8 cellular contexts compared by ENCODE assay signal in the genomic region with DNA sequence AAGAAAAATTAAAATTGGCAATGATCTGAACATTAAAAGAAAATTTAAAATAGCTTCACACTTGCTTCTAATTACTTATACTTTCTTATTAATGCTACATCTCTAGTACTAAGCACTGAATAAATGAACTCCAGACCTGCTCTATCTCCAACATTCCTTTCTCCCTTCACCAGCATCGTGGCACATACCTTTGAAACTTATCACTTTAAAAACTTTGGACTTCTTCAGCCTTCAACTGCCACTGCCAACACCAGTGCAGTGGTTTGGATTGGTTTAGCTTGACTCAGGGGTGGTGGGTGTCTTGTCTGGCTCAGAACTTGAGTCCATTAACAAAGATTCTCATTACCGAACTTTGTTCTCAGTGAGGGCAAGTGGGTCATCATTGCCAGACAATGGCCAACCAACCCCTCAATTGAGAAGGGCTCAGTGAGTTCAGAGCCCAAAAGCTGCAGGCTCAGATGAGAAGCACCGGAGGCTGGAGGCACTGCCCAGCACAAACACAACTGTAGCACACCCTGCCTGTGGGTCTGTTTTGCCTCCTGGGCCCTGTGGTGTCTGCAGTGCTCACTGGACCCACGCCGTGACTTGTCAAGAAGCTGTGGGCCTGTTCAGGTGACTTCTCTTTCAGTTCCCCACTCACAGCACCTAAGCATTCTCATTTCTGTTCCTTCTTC. TPM values are rescaled to one million over a fixed set of nuclear protein-coding genes. Genes with fewer than 3 reads are reported as not detected.
A peak's percentile ranks its signal among the peaks of the same experiment; 100 is the strongest.
DNase-seq lines count a peak whose midpoint lies in the region; ATAC-seq and TF ChIP-seq lines count a peak whose summit lies in the region.
"Not testable (repeated sequence)": the region's sequence is repeated elsewhere in the genome, so short reads cannot be mapped to it uniquely, and the experiment has no call there.

No MANE protein-coding gene starts in this region.

- H3K4me2 ChIP-seq in PC-3 (ENCODE audit: low read length): not testable (repeated sequence)

- H4K20me1 ChIP-seq in PC-3 (ENCODE audit: low read length): not testable (repeated sequence)

- not testable (repeated sequence) for H3F3A ChIP-seq in PC-3 (ENCODE audit: low read length, unreplicated experiment)

- DNase-seq in AG20443 (ENCODE audit: low spot score) (peak; percentile 39), GM04503 (ENCODE audit: low read depth) (peak; percentile 18), amniotic epithelial cell (ENCODE audit: low read depth) (peak; percentile 27)
- not testable (repeated sequence) for DNase-seq in PC-3; activated CD4-positive, alpha-beta T cell treated with anti-CD3 and anti-CD28 coated beads for 36 hours; effector memory CD8-positive, alpha-beta T cell; left colon; progenitor cell of endocrine pancreas (ENCODE audit: low spot score, unreplicated experiment)

- CTCF ChIA-PET in PC-3 (lab: Charles Lee): interaction anchor here (0.7 kb wide), 1 partner anchor 9 kb away, joined by 3 read pairs; no protein-coding TSS in a partner anchor
- CTCF ChIA-PET in activated CD4-positive, alpha-beta T cell treated with anti-CD3 and anti-CD28 coated beads for 36 hours (lab: Charles Lee): interaction anchor here (1.3 to 1.6 kb wide), 2 partner anchors 18 to 20 kb away, joined by 3 to 4 read pairs; no protein-coding TSS in a partner anchor

- H3K79me2 ChIP-seq in PC-3 (ENCODE audit: low read length): not testable (repeated sequence)

- not testable (repeated sequence) for H2AFZ ChIP-seq in PC-3 (ENCODE audit: low read length)

- not testable (repeated sequence) for H3K9me3 ChIP-seq in PC-3 (ENCODE audit: low read length)

- not testable (repeated sequence) for H3K9ac ChIP-seq in PC-3 (ENCODE audit: low read length)

- peak overlapping the region; percentile 5 for H3K27ac Mint-ChIP-seq in activated CD4-positive, alpha-beta T cell treated with anti-CD3 and anti-CD28 coated beads for 36 hours
- H3K27ac Mint-ChIP-seq in effector memory CD8-positive, alpha-beta T cell: peak overlapping the region; percentile 71 to 85
- H3K27ac Mint-ChIP-seq in progenitor cell of endocrine pancreas: peak overlapping the region; percentile 71

- not testable (repeated sequence) for ATAC-seq in PC-3; activated CD4-positive, alpha-beta T cell treated with anti-CD3 and anti-CD28 coated beads for 36 hours; effector memory CD8-positive, alpha-beta T cell (replicated peaks)
- ATAC-seq in left colon: peak; percentile 6

- H3K27me3 Mint-ChIP-seq in activated CD4-positive, alpha-beta T cell treated with anti-CD3 and anti-CD28 coated beads for 36 hours; effector memory CD8-positive, alpha-beta T cell; progenitor cell of endocrine pancreas: not testable (repeated sequence)

- H3K4me1 ChIP-seq in PC-3 (ENCODE audit: insufficient read depth, low read length): not testable (repeated sequence)

- intact Hi-C loops in PC-3 (cut with micrococcal nuclease); activated CD4-positive, alpha-beta T cell treated with anti-CD3 and anti-CD28 coated beads for 36 hours (cut with DNase I, micrococcal nuclease); left colon (cut with DNase I, micrococcal nuclease): not testable (repeated sequence)

- H3K4me3 Mint-ChIP-seq in activated CD4-positive, alpha-beta T cell treated with anti-CD3 and anti-CD28 coated beads for 36 hours; effector memory CD8-positive, alpha-beta T cell; progenitor cell of endocrine pancreas (ENCODE audit: low read depth): not testable (repeated sequence)

- H3K36me3 ChIP-seq in PC-3 (ENCODE audit: low read depth, low read length): peaks cover 76% of the 10 kb centered on the region

- peaks cover 20% of the 10 kb centered on the region for H3K4me1 Mint-ChIP-seq in activated CD4-positive, alpha-beta T cell treated with anti-CD3 and anti-CD28 coated beads for 36 hours
- peaks cover 8 to 12% of the 10 kb centered on the region in 2 donors for H3K4me1 Mint-ChIP-seq in effector memory CD8-positive, alpha-beta T cell (ENCODE audit: low read depth in 2 of 2)
- peaks cover 14% of the 10 kb centered on the region for H3K4me1 Mint-ChIP-seq in progenitor cell of endocrine pancreas (ENCODE audit: low read depth)

- H3K27ac ChIP-seq in PC-3 (ENCODE audit: low read length): not testable (repeated sequence)

- POLR2A ChIA-PET in PC-3 (lab: Charles Lee; ENCODE audit: unreplicated experiment): not testable (repeated sequence)
- POLR2A ChIA-PET in activated CD4-positive, alpha-beta T cell treated with anti-CD3 and anti-CD28 coated beads for 36 hours (lab: Charles Lee): interaction anchor here (0.7 kb wide), 2 partner anchors 106 to 272 kb away, joined by 3 read pairs; no protein-coding TSS in a partner anchor

- peaks cover 62% of the 10 kb centered on the region for H3K36me3 Mint-ChIP-seq in activated CD4-positive, alpha-beta T cell treated with anti-CD3 and anti-CD28 coated beads for 36 hours (ENCODE audit: low read depth)
- peaks cover 92% of the 10 kb centered on the region for H3K36me3 Mint-ChIP-seq in effector memory CD8-positive, alpha-beta T cell (ENCODE audit: insufficient read depth)
- peaks cover 58% of the 10 kb centered on the region for H3K36me3 Mint-ChIP-seq in progenitor cell of endocrine pancreas (ENCODE audit: insufficient read depth)

- not testable (repeated sequence) for H3K27me3 ChIP-seq in PC-3 (ENCODE audit: low read length)

- TF ChIP-seq CTCF in PC-3 (conservative IDR thresholded peaks at IDR 0.05; ENCODE audit: low read depth, low read length); progenitor cell of endocrine pancreas (IDR thresholded peaks at IDR 0.05; ENCODE audit: unreplicated experiment): not testable (repeated sequence)

- H3K9me3 Mint-ChIP-seq in activated CD4-positive, alpha-beta T cell treated with anti-CD3 and anti-CD28 coated beads for 36 hours (ENCODE audit: low read depth); effector memory CD8-positive, alpha-beta T cell; progenitor cell of endocrine pancreas (ENCODE audit: low read depth): not testable (repeated sequence)

- not testable (repeated sequence) for H3K9me2 ChIP-seq in PC-3 (replicated peaks; ENCODE audit: low read length)

- H3K4me3 ChIP-seq in PC-3 (ENCODE audit: low read length): not testable (repeated sequence)

- TSS peak; percentile 9 for BruUV-seq in PC-3 (replicated peaks; lab: Mats Ljungman, UMichigan)

RNA-seq across cellular contexts. Expression of a gene that starts 40.4 kb away (rescaled TPM):
- total RNA-seq in PC-3 (2014; rRNA removed): 10.0 and 20.3 TPM in 2 replicates
- under 1 TPM; 0.18 to 0.37 TPM for total RNA-seq in activated CD4-positive, alpha-beta T cell treated with anti-CD3 and anti-CD28 coated beads for 36 hours
- 10 to 100 TPM in 1 of 2 donors, 1 to 10 TPM in 1; 6.5 to 18.0 TPM for total RNA-seq in left colon
- total RNA-seq in progenitor cell of endocrine pancreas: 33.7 and 38.3 TPM in 2 replicates

Comparison
In these comparisons a context has a peak if more than half of its experiments do, and no peak if none do; other contexts are left out.
1. H3K27ac Mint-ChIP-seq: peak in every context shown above with its lines; median percentile 78 in effector memory CD8-positive, alpha-beta T cell; 71 in progenitor cell of endocrine pancreas; 5 in activated CD4-positive, alpha-beta T cell treated with anti-CD3 and anti-CD28 coated beads for 36 hours.